Comparison of ENCODE assay signal across 25 cellular contexts in the genomic region with DNA sequence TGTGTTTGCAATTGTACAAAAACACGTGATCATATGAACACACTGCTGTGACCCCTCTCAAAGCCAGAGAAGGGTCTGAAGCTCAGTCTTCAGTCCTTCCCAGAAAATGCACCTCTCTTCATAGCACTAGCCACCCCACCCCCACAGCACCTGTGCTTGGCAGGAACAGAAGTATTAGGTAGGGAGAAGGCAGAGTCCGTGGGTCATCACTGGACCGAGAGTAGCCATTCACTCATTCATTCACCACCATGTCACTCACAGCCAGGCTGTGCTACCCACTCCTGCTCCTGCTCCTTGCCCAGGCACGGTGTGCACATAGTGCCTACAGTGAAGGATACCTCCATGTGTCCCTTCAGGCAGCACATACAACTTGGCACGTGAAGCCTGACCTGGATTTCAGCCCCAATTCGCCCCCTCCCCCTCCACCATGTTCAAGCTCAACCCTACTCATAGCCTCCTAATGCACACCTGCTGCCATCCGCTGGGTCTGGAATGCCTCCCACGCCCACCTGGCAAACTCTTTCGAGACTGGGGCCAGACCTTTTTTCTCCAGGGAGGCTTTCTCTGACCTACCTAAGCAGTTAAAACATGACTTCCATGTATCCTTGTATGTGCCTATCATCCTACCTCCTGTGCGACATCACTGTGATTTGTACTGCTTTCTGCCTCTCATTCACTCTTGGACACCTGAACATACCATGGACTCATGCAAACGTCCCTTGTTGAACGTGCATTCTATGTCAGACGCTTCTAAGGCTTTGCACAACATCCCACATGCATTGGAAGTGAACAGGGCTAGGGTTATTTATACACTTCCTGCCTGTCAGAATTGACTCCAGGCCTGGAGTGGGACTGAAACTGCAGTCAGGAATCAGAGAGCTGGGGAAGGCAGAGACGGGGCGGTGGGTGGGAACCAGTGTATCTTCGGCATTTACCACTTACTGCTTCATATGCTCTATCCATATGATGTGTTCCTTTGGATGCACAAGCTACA.
"Had no signal": no experiment of that assay in that cellular context is flagged by ENCODE, and none has a peak within 500 bp of the region (broad histone marks: within the 10 kb centered on the region; RNA-seq: fewer than 3 reads in every experiment).

No MANE protein-coding gene starts in this region.

- H3K4me3 ChIP-seq: heart left ventricle, left lung, lower lobe of right lung, mucosa of descending colon, ovary, prostate gland, SK-N-MC, smooth muscle cell, suprapubic skin, tibial nerve had no signal

- DNase-seq: activated B cell treated with CpG ODN at 0.5 μM for 24 hours; activated CD4-positive, alpha-beta T cell treated with anti-CD3 and anti-CD28 coated beads, Interleukin-2, amount 50 U/mL, for 1 hour; activated CD8-positive, alpha-beta T cell treated with anti-CD3 and anti-CD28 coated beads for 36 hours; activated naive CD4-positive, alpha-beta T cell treated with Interleukin-2 at 50 U/mL for 16 hours; activated T-cell treated with anti-CD3 and anti-CD28 coated beads, Interleukin-2, amount 50 U/mL, for 48 hours; effector CD8-positive, alpha-beta T cell; heart left ventricle; kidney glomerular epithelial cell; left lung; lower lobe of right lung; mucosa of descending colon; ovary; retina; stimulated activated CD4-positive, alpha-beta T cell treated with anti-CD3 and anti-CD28 coated beads, Interleukin-1b, Interleukin-23, amount 100 ng/mL, for 48 hours; stimulated activated CD4-positive, alpha-beta T cell treated with anti-CD3 and anti-CD28 coated beads, Interleukin-4, amount 100 ng/mL, for 4 hours; stimulated activated naive B cell treated with anti-CD40 and anti-IgM and Interleukin-4, amounts not matched to agents 10 μg/mL and 1 μg/mL and 100 μg/mL, for 72 hours; SW 1271; T1000 had no signal

- H3K36me3 ChIP-seq: heart left ventricle, left lung, lower lobe of right lung, neutrophil, ovary, prostate gland, suprapubic skin, tibial nerve had no signal

- H3K27ac ChIP-seq: heart left ventricle, left lung, lower lobe of right lung, neutrophil, ovary, prostate gland, SK-N-MC, suprapubic skin, tibial nerve had no signal

- H3K4me1 ChIP-seq: heart left ventricle, left lung, lower lobe of right lung, prostate gland, tibial nerve had no signal

- H3K4me2 ChIP-seq: smooth muscle cell had no signal

- FAIRE-seq: colon had no signal

- H3K27me3 ChIP-seq: left lung, neutrophil, ovary, tibial nerve had no signal

- H3K9me3 ChIP-seq: heart left ventricle, left lung, lower lobe of right lung, mucosa of descending colon, neutrophil, ovary, prostate gland, suprapubic skin, tibial nerve had no signal

- ATAC-seq: activated CD8-positive, alpha-beta T cell treated with anti-CD3 and anti-CD28 coated beads for 36 hours; heart left ventricle; left lung; lower lobe of right lung; mucosa of descending colon; stimulated activated naive B cell treated with anti-CD40 and anti-IgM and Interleukin-4, amounts not matched to agents 10 μg/mL and 1 μg/mL and 100 μg/mL, for 72 hours had no signal
